In genomic region chr1:3146907-3147306, GRCh38 we compare ENCODE assay signal across 21 cellular contexts.
DNase-seq lines count a peak whose midpoint lies in the region; ATAC-seq, FAIRE-seq and TF ChIP-seq lines count a peak whose summit lies in the region.
"Had no signal": no experiment of that assay in that cellular context is flagged by ENCODE, and none has a peak within 500 bp of the region (broad histone marks: within the 10 kb centered on the region; RNA-seq: fewer than 3 reads in every experiment).

No MANE protein-coding gene starts in this region.

- no peak for FAIRE-seq in GM12892 (lab: Jason Lieb, UNC)
- FAIRE-seq: A549, G401.6, GM19239, H54 had no signal

- H3K27ac ChIP-seq in HEK293 (ENCODE audit: extremely low read depth, low read depth, low read length) (no peak overlapping the region), trophoblast cell (ENCODE audit: low read depth, low read length) (no peak overlapping the region)
- H3K27ac ChIP-seq: A549 had no signal

- H4K12ac ChIP-seq in trophoblast cell (ENCODE audit: low read depth, low read length) = no peak overlapping the region

- no peak overlapping the region for H4K91ac ChIP-seq in trophoblast cell (ENCODE audit: low read depth, low read length)

- H3K27me3 ChIP-seq in trophoblast cell (ENCODE audit: insufficient read depth, low read length) (no peaks in the 10 kb centered on the region), Caco-2 (replicated peaks; ENCODE audit: control insufficient read depth, insufficient read depth, low read length) (no peaks in the 10 kb centered on the region)

- no peak overlapping the region for H2AFZ ChIP-seq in trophoblast cell (ENCODE audit: insufficient read depth, low read length, poor library complexity)
- H2AFZ ChIP-seq: GM23338 had no signal

- no peak for ATAC-seq in HG03139 (IDR thresholded peaks at IDR 0.05; ENCODE audit: unreplicated experiment)
- ATAC-seq: A549, GM23338 had no signal

- H3K14ac ChIP-seq in trophoblast cell (ENCODE audit: low read length) = no peak overlapping the region

- no peaks in the 10 kb centered on the region for H3K79me1 ChIP-seq in trophoblast cell (ENCODE audit: low read length)

- no peak overlapping the region for H4K8ac ChIP-seq in trophoblast cell (ENCODE audit: low read depth, low read length)

- H3K9ac ChIP-seq in trophoblast cell (ENCODE audit: low read length) = no peak overlapping the region

- no peak overlapping the region for H2AK5ac ChIP-seq in trophoblast cell (ENCODE audit: low read length)

- intact Hi-C loops in Caco-2 (cut with micrococcal nuclease; ENCODE audit: unreplicated experiment) = no loop called here

- no TSS peak for BruUV-seq in Caco-2 (replicated peaks; lab: Mats Ljungman, UMichigan)

- no peak overlapping the region for H2BK120ac ChIP-seq in trophoblast cell (ENCODE audit: insufficient read depth, low read length, poor library complexity)

- CTCF ChIA-PET in HEK293 (lab: Yijun Ruan, JAX) (no interaction called here), Caco-2 (lab: Charles Lee) (no interaction called here)

- no peak for TF ChIP-seq POLR2A in GM12892 (IDR thresholded peaks at IDR 0.05; ENCODE audit: low read depth, low read length)

- no CpG with 5 or more reads among the region's 19 CpGs for WGBS in trophoblast cell (ENCODE audit: extremely low coverage, insufficient coverage, insufficient read length)

- POLR2A ChIA-PET in HEK293 (lab: Yijun Ruan, JAX) = no interaction called here
- POLR2A ChIA-PET in Caco-2 (lab: Charles Lee) = no interaction called here

- H3K4ac ChIP-seq in trophoblast cell (ENCODE audit: low read depth, low read length) = no peak overlapping the region

- TF ChIP-seq CTCF in HEK293 (tag by site-specific recombination; IDR thresholded peaks at IDR 0.05) = no peak
- no peak for TF ChIP-seq CTCF in brain (conservative IDR thresholded peaks at IDR 0.05)
- no peak for TF ChIP-seq CTCF in endothelial cell (IDR thresholded peaks at IDR 0.05; ENCODE audit: unreplicated experiment)
- TF ChIP-seq CTCF in Caco-2 (IDR thresholded peaks at IDR 0.05; ENCODE audit: insufficient read depth in 1 of 2, low read depth in 1 of 2, low read length in 1 of 2, severe bottlenecking in 1 of 2, unreplicated experiment in 1 of 2) = no peak

- H3K36me3 ChIP-seq in HEK293 (ENCODE audit: control insufficient read depth in 2 of 2, insufficient read depth in 1 of 2, low read length in 2 of 2) (no peaks in the 10 kb centered on the region), trophoblast cell (ENCODE audit: control insufficient read depth in 1 of 2, insufficient read depth in 2 of 2, low read length in 2 of 2) (no peaks in the 10 kb centered on the region), Caco-2 (ENCODE audit: control insufficient read depth, insufficient read depth, low read length) (no peaks in the 10 kb centered on the region)
- H3K36me3 ChIP-seq: HAP-1 had no signal

- peaks cover 7% of the 10 kb centered on the region for H3K27me3 Mint-ChIP-seq in brain
- H3K27me3 Mint-ChIP-seq in endothelial cell (ENCODE audit: unreplicated experiment) = peaks cover 9% of the 10 kb centered on the region
- H3K27me3 Mint-ChIP-seq in Caco-2 (ENCODE audit: insufficient read depth, unreplicated experiment) = no peaks in the 10 kb centered on the region
- H3K27me3 Mint-ChIP-seq: CD4-positive, alpha-beta memory T cell had no signal

- peaks cover 0 to 8% (median 0%) of the 10 kb centered on the region in 5 experiments for H3K9me3 Mint-ChIP-seq in brain
- no peaks in the 10 kb centered on the region for H3K9me3 Mint-ChIP-seq in endothelial cell (ENCODE audit: unreplicated experiment)
- no peaks in the 10 kb centered on the region for H3K9me3 Mint-ChIP-seq in Caco-2 (ENCODE audit: unreplicated experiment)
- H3K9me3 Mint-ChIP-seq: GM23338 had no signal

- H3K4me2 ChIP-seq in trophoblast cell (ENCODE audit: low read length) = no peak overlapping the region
- H3K4me2 ChIP-seq: A549, GM23338 had no signal

- H3K4me1 ChIP-seq in HEK293 (ENCODE audit: control insufficient read depth, insufficient read depth, low read length) (no peaks in the 10 kb centered on the region), trophoblast cell (ENCODE audit: control insufficient read depth in 1 of 2, insufficient read depth in 2 of 2, low read length in 2 of 2) (no peaks in the 10 kb centered on the region), Caco-2 (no peaks in the 10 kb centered on the region)
- H3K4me1 ChIP-seq: A549, HAP-1 had no signal

- DNase-seq in endothelial cell (ENCODE audit: low spot score) (no peak), trophoblast cell (no peak), Caco-2 (no peak), GM12892 (ENCODE audit: insufficient read length) (no peak)
- DNase-seq: 8988T; ACHN; AML-193; C1 segment of cervical spinal cord; CD4-positive, alpha-beta memory T cell; COR-L47; DMS153; DND-41 had no signal

- no peak overlapping the region for H2BK12ac ChIP-seq in trophoblast cell (ENCODE audit: low read length)

- H2BK5ac ChIP-seq in trophoblast cell (ENCODE audit: low read depth, low read length, poor library complexity) = no peak overlapping the region

- H3K36me3 Mint-ChIP-seq in brain (no peaks in the 10 kb centered on the region), endothelial cell (ENCODE audit: low read depth, unreplicated experiment) (peaks cover 2% of the 10 kb centered on the region), Caco-2 (ENCODE audit: insufficient read depth, unreplicated experiment) (no peaks in the 10 kb centered on the region)
- H3K36me3 Mint-ChIP-seq: CD4-positive, alpha-beta memory T cell had no signal

- no peak overlapping the region for H3K4me3 Mint-ChIP-seq in brain
- H3K4me3 Mint-ChIP-seq in endothelial cell (ENCODE audit: unreplicated experiment) = no peak overlapping the region
- no peak overlapping the region for H3K4me3 Mint-ChIP-seq in Caco-2 (ENCODE audit: unreplicated experiment)
- H3K4me3 Mint-ChIP-seq: GM23338 had no signal

- no peaks in the 10 kb centered on the region for H3K79me2 ChIP-seq in trophoblast cell (ENCODE audit: control insufficient read depth, insufficient read depth, low read length, poor library complexity)

- H3K23ac ChIP-seq in trophoblast cell (ENCODE audit: low read length) = peak overlapping the region; percentile 64

- peak overlapping the region in 4 of 5 experiments; percentile 29 to 69 (median 58) for H3K27ac Mint-ChIP-seq in brain
- peak overlapping the region; percentile 10 for H3K27ac Mint-ChIP-seq in endothelial cell (ENCODE audit: unreplicated experiment)
- H3K27ac Mint-ChIP-seq in Caco-2 (ENCODE audit: unreplicated experiment) = no peak overlapping the region
- H3K27ac Mint-ChIP-seq: CD4-positive, alpha-beta memory T cell; GM23338 had no signal

- H3K9me3 ChIP-seq in HEK293 (ENCODE audit: control insufficient read depth, insufficient read depth, low read depth, low read length) = no peaks in the 10 kb centered on the region
- peaks cover 8% of the 10 kb centered on the region for H3K9me3 ChIP-seq in trophoblast cell (ENCODE audit: insufficient read depth, low read depth, low read length)
- H3K9me3 ChIP-seq in Caco-2 = no peaks in the 10 kb centered on the region
- H3K9me3 ChIP-seq: A549, HAP-1 had no signal

- H3K18ac ChIP-seq in trophoblast cell (ENCODE audit: low read length) = no peak overlapping the region

- H3K4me1 Mint-ChIP-seq in brain = peaks cover 28% of the 10 kb centered on the region
- peaks cover 4% of the 10 kb centered on the region for H3K4me1 Mint-ChIP-seq in endothelial cell (ENCODE audit: unreplicated experiment)
- H3K4me1 Mint-ChIP-seq in Caco-2 (ENCODE audit: low read depth, unreplicated experiment) = no peaks in the 10 kb centered on the region
- H3K4me1 Mint-ChIP-seq: CD4-positive, alpha-beta memory T cell; GM23338 had no signal

- H3K4me3 ChIP-seq in HEK293 (ENCODE audit: low read depth, low read length) (no peak overlapping the region), trophoblast cell (ENCODE audit: low read depth, low read length) (peak overlapping the region; percentile 18), Caco-2 (ENCODE audit: low read depth, low read length) (no peak overlapping the region)
- H3K4me3 ChIP-seq: A549, GM23338, HAP-1 had no signal

TF ChIP-seq in HEK293, 187 proteins besides CTCF, POLR2A, EP300 and RAD21:
- TF ChIP-seq, protein P1, sequence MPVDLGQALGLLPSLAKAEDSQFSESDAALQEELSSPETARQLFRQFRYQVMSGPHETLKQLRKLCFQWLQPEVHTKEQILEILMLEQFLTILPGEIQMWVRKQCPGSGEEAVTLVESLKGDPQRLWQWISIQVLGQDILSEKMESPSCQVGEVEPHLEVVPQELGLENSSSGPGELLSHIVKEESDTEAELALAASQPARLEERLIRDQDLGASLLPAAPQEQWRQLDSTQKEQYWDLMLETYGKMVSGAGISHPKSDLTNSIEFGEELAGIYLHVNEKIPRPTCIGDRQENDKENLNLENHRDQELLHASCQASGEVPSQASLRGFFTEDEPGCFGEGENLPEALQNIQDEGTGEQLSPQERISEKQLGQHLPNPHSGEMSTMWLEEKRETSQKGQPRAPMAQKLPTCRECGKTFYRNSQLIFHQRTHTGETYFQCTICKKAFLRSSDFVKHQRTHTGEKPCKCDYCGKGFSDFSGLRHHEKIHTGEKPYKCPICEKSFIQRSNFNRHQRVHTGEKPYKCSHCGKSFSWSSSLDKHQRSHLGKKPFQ (tag by site-specific recombination; IDR thresholded peaks at IDR 0.05) = peak; percentile 52; the same call in 1 of the 2 replicates
- TF ChIP-seq ZFP69B (tag by site-specific recombination; IDR thresholded peaks at IDR 0.05) = no peak
- TF ChIP-seq, protein P2, sequence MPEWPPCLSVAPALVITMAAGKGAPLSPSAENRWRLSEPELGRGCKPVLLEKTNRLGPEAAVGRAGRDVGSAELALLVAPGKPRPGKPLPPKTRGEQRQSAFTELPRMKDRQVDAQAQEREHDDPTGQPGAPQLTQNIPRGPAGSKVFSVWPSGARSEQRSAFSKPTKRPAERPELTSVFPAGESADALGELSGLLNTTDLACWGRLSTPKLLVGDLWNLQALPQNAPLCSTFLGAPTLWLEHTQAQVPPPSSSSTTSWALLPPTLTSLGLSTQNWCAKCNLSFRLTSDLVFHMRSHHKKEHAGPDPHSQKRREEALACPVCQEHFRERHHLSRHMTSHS (tag by site-specific recombination; IDR thresholded peaks at IDR 0.05) = no peak
- TF ChIP-seq, protein P3, sequence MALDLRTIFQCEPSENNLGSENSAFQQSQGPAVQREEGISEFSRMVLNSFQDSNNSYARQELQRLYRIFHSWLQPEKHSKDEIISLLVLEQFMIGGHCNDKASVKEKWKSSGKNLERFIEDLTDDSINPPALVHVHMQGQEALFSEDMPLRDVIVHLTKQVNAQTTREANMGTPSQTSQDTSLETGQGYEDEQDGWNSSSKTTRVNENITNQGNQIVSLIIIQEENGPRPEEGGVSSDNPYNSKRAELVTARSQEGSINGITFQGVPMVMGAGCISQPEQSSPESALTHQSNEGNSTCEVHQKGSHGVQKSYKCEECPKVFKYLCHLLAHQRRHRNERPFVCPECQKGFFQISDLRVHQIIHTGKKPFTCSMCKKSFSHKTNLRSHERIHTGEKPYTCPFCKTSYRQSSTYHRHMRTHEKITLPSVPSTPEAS (tag by site-specific recombination; IDR thresholded peaks at IDR 0.05) = peak; percentile 89
